18 cellular contexts compared by ENCODE assay signal in the genomic region with DNA sequence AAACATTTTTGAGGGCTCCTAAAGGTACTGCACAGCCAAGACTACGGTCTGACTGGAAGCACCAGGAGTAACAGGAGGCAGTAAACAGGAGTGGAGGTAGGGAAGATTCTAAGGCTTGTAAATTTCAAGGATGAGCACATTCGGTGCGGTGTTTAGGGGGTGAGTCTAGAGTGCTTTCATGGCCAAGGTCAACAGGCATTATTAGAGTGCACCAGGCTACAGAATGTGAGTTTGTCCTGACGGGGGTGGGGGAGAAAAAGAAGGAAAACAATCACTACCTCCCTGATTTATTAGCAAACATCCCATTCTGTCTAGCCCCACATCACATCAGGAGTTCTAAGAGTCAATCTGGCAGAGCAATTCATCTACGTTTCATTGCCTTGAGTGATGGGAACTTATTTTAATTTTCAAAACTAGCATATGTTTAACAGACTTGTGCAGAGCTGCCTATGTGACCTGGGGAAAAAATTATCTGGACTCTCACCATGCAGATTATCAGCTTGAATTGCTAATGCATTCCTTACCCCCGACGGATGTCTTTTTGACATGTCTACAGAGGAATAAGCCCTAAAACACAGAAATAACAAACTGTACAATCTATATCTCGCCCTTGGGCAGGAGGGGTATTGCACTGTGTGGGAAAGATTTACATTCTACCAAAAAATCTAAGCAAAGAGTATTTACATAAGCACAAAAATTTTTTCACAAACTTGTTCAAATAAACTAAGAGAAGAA. TPM values are rescaled to one million over a fixed set of nuclear protein-coding genes. Genes with fewer than 3 reads are reported as not detected.
A peak's percentile ranks its signal among the peaks of the same experiment; 100 is the strongest.
DNase-seq lines count a peak whose midpoint lies in the region; ATAC-seq, FAIRE-seq and TF ChIP-seq lines count a peak whose summit lies in the region.
"Had no signal": no experiment of that assay in that cellular context is flagged by ENCODE, and none has a peak within 500 bp of the region (broad histone marks: within the 10 kb centered on the region; RNA-seq: fewer than 3 reads in every experiment).

No MANE protein-coding gene starts in this region.

- FAIRE-seq in endothelial cell of umbilical vein (lab: Jason Lieb, UNC) = no peak
- FAIRE-seq: kidney, TTC549 had no signal

- ATAC-seq in HG03342 (IDR thresholded peaks at IDR 0.05; ENCODE audit: unreplicated experiment) (no peak), HG03175 (IDR thresholded peaks at IDR 0.05; ENCODE audit: unreplicated experiment) (no peak)

- dilution Hi-C loops in endothelial cell of umbilical vein (cut with MboI; ENCODE audit: extremely low pct_ligation_motif_present, low sequenced_read_pairs) = no loop called here

- BruUV-seq in Caco-2 (replicated peaks; lab: Mats Ljungman, UMichigan) = no TSS peak
- BruUV-seq in endothelial cell of umbilical vein (replicated peaks; lab: Mats Ljungman, UMichigan) = no TSS peak

- TF ChIP-seq CTCF in Caco-2 (IDR thresholded peaks at IDR 0.05; ENCODE audit: insufficient read depth in 1 of 2, low read depth in 1 of 2, low read length in 1 of 2, severe bottlenecking in 1 of 2, unreplicated experiment in 1 of 2) = no peak
- TF ChIP-seq CTCF in endothelial cell of umbilical vein (IDR thresholded peaks at IDR 0.05; ENCODE audit: extremely low read depth in 1 of 2, insufficient read depth in 1 of 2, low read depth in 1 of 2, low read length in 2 of 2) = no peak
- no peak for TF ChIP-seq CTCF in nephron progenitor cell (IDR thresholded peaks at IDR 0.05)

- peaks cover 8% of the 10 kb centered on the region for H4K20me1 ChIP-seq in endothelial cell of umbilical vein (replicated peaks; ENCODE audit: control insufficient read depth, extremely low read depth, insufficient read depth, low read length)

- H3K4me3 Mint-ChIP-seq in Caco-2 (ENCODE audit: unreplicated experiment) (no peak overlapping the region), nephron progenitor cell (no peak overlapping the region)
- H3K4me3 Mint-ChIP-seq: activated naive CD8-positive, alpha-beta T cell treated with anti-CD3 and anti-CD28 coated beads, Interleukin-2, amount 10 ng/mL, durations not matched to agents 7 days and 5 days had no signal

- no peaks in the 10 kb centered on the region for H3K36me3 ChIP-seq in Caco-2 (ENCODE audit: control insufficient read depth, insufficient read depth, low read length)
- H3K36me3 ChIP-seq in SK-N-MC (ENCODE audit: insufficient read depth, low read length) = peaks cover 5% of the 10 kb centered on the region; the same call in 1 of the 2 replicates
- H3K36me3 ChIP-seq in endothelial cell of umbilical vein (ENCODE audit: control insufficient read depth in 2 of 2, extremely low read depth in 1 of 2, insufficient read depth in 2 of 2, low read length in 2 of 2) = no peaks in the 10 kb centered on the region

- H3K9ac ChIP-seq in SK-N-MC (ENCODE audit: insufficient read length) (no peak overlapping the region), endothelial cell of umbilical vein (replicated peaks; ENCODE audit: extremely low read depth, insufficient read depth, low read length) (no peak overlapping the region)

- no peaks in the 10 kb centered on the region for H3K9me3 ChIP-seq in Caco-2
- H3K9me3 ChIP-seq in SK-N-MC (ENCODE audit: low read depth, low read length) = no peaks in the 10 kb centered on the region
- H3K9me3 ChIP-seq in endothelial cell of umbilical vein (replicated peaks; ENCODE audit: control insufficient read depth, insufficient read depth, low read length) = no peaks in the 10 kb centered on the region

- no peaks in the 10 kb centered on the region for H3K9me1 ChIP-seq in endothelial cell of umbilical vein (replicated peaks; ENCODE audit: control insufficient read depth, extremely low read depth, insufficient read depth, low read length)

- H3K27ac ChIP-seq in SK-N-MC (peak overlapping the region; percentile 70), endothelial cell of umbilical vein (ENCODE audit: insufficient read depth, low read depth, low read length) (peak overlapping the region; percentile 41)

- no peak for TF ChIP-seq POLR2A in endothelial cell of umbilical vein (IDR thresholded peaks at IDR 0.05; ENCODE audit: low read depth, low read length)

- H3K4me1 ChIP-seq in Caco-2 (peaks cover 47% of the 10 kb centered on the region), endothelial cell of umbilical vein (ENCODE audit: control insufficient read depth, extremely low read depth, insufficient read depth, low read length) (peaks cover 60% of the 10 kb centered on the region)

- H3K9me3 Mint-ChIP-seq in Caco-2 (ENCODE audit: unreplicated experiment) (no peaks in the 10 kb centered on the region), nephron progenitor cell (no peaks in the 10 kb centered on the region)
- H3K9me3 Mint-ChIP-seq: activated naive CD8-positive, alpha-beta T cell treated with anti-CD3 and anti-CD28 coated beads, Interleukin-2, amount 10 ng/mL, durations not matched to agents 7 days and 5 days had no signal

- H3K4me1 Mint-ChIP-seq in Caco-2 (ENCODE audit: low read depth, unreplicated experiment) (peaks cover 35% of the 10 kb centered on the region), nephron progenitor cell (peaks cover 46% of the 10 kb centered on the region)

- POLR2A ChIA-PET in Caco-2 (lab: Charles Lee) = interaction anchor here (0.9 kb wide), 1 partner anchor 9 kb away, joined by 3 read pairs; no protein-coding TSS in a partner anchor
- POLR2A ChIA-PET in endothelial cell of umbilical vein (lab: Charles Lee) = no interaction called here

- intact Hi-C loops in Caco-2 (cut with micrococcal nuclease; ENCODE audit: unreplicated experiment) (no loop called here), endothelial cell of umbilical vein (cut with micrococcal nuclease) (no loop called here)

- CTCF ChIA-PET in Caco-2 (lab: Charles Lee) (no interaction called here), endothelial cell of umbilical vein (lab: Charles Lee) (interaction anchor here (1.0 to 2.7 kb wide), 6 partner anchors 8 to 230 kb away, joined by 3 to 11 read pairs (median 3); no protein-coding TSS in a partner anchor)

- DNase-seq in Caco-2 = no peak
- DNase-seq in SK-N-MC (ENCODE audit: low read depth, low spot score) = no peak
- no peak for DNase-seq in endothelial cell of umbilical vein (ENCODE audit: low read depth, low spot score)
- no peak for DNase-seq in nephron progenitor cell
- no peak for DNase-seq in NCI-H510A (lab: John Stamatoyannopoulos, UW)
- no peak for DNase-seq in islet precursor cell
- DNase-seq: activated CD4-positive, alpha-beta T cell treated with anti-CD3 and anti-CD28 coated beads, Interleukin-2, amount 50 U/mL, for 48 hours; activated naive CD8-positive, alpha-beta T cell treated with anti-CD3 and anti-CD28 coated beads, Interleukin-2, amount 10 ng/mL, durations not matched to agents 7 days and 5 days; activated T-cell treated with anti-CD3 and anti-CD28 coated beads, Interleukin-2, amount 50 U/mL, for 48 hours; GF-D8; KBM-7; kidney; NCI-H1092 treated with DMSO at 0.1 percent for 48 hours; NK-92 treated with Interleukin-12 subunit alpha and Interleukin-12 subunit beta, amount 100 ng/mL, for 24 hours had no signal

- peaks cover 12% of the 10 kb centered on the region for H3K36me3 Mint-ChIP-seq in Caco-2 (ENCODE audit: insufficient read depth, unreplicated experiment)
- peaks cover 15% of the 10 kb centered on the region for H3K36me3 Mint-ChIP-seq in nephron progenitor cell (ENCODE audit: low read depth)

- H2AFZ ChIP-seq in endothelial cell of umbilical vein (ENCODE audit: low read depth, low read length) = no peak overlapping the region

- H3K79me2 ChIP-seq in endothelial cell of umbilical vein (ENCODE audit: control insufficient read depth, insufficient read depth, low read length) = peaks cover 99% of the 10 kb centered on the region

- H3K4me3 ChIP-seq in Caco-2 (ENCODE audit: low read depth, low read length) = no peak overlapping the region
- peak overlapping the region; percentile 47 for H3K4me3 ChIP-seq in SK-N-MC
- no peak overlapping the region for H3K4me3 ChIP-seq in endothelial cell of umbilical vein (replicated peaks in 1 of 3; ENCODE audit: insufficient read depth in 1 of 3, low read depth in 1 of 3, low read length in 3 of 3)
- H3K4me3 ChIP-seq: skin epidermis had no signal

- H3K27me3 ChIP-seq in Caco-2 (replicated peaks; ENCODE audit: control insufficient read depth, insufficient read depth, low read length) (no peaks in the 10 kb centered on the region), endothelial cell of umbilical vein (ENCODE audit: control insufficient read depth in 2 of 2, insufficient read depth in 2 of 2, low read length in 2 of 2) (no peaks in the 10 kb centered on the region)

- no peaks in the 10 kb centered on the region for H3K27me3 Mint-ChIP-seq in Caco-2 (ENCODE audit: insufficient read depth, unreplicated experiment)
- no peaks in the 10 kb centered on the region for H3K27me3 Mint-ChIP-seq in nephron progenitor cell (ENCODE audit: low read depth, poor library complexity)
- H3K27me3 Mint-ChIP-seq: activated naive CD8-positive, alpha-beta T cell treated with anti-CD3 and anti-CD28 coated beads, Interleukin-2, amount 10 ng/mL, durations not matched to agents 7 days and 5 days had no signal

- no peak overlapping the region for H3K4me2 ChIP-seq in endothelial cell of umbilical vein (ENCODE audit: insufficient read depth, low read length)

- H3K27ac Mint-ChIP-seq in Caco-2 (ENCODE audit: unreplicated experiment) = peak overlapping the region; percentile 9
- peak overlapping the region; percentile 68 for H3K27ac Mint-ChIP-seq in nephron progenitor cell
- H3K27ac Mint-ChIP-seq: activated naive CD8-positive, alpha-beta T cell treated with anti-CD3 and anti-CD28 coated beads, Interleukin-2, amount 10 ng/mL, durations not matched to agents 7 days and 5 days had no signal

TF ChIP-seq in endothelial cell of umbilical vein, 7 proteins besides CTCF, POLR2A, EP300 and RAD21:
- no peak for TF ChIP-seq JUN (IDR thresholded peaks at IDR 0.05; ENCODE audit: borderline replicate concordance, insufficient read depth, insufficient read length, low read depth)

RNA-seq across cellular contexts. Expression of a gene that starts 45.0 kb away (rescaled TPM):
- 324 and 331 TPM in 2 replicates for total RNA-seq in Caco-2 (2022)
- total RNA-seq in endothelial cell of umbilical vein = 811 and 928 TPM in 2 replicates
- polyA plus RNA-seq in endothelial cell of umbilical vein = 760 and 914 TPM in 2 replicates
- polyA plus RNA-seq in endothelial cell of umbilical vein (2011; cell fraction: cytosol; rRNA removed) = 844 and 980 TPM in 2 replicates
- polyA plus RNA-seq in endothelial cell of umbilical vein (2011; cell fraction: nucleus; rRNA removed) = 694 and 872 TPM in 2 replicates
- polyA plus RNA-seq in endothelial cell of umbilical vein (2012) = 1,000 and 1,270 TPM in 2 replicates
- 1,294 and 1,444 TPM in 2 replicates for polyA minus RNA-seq in endothelial cell of umbilical vein
- 91.5 TPM for polyA minus RNA-seq in endothelial cell of umbilical vein (2011; cell fraction: cytosol; rRNA and poly(A)+ RNA removed)
- 572 and 629 TPM in 2 replicates for polyA minus RNA-seq in endothelial cell of umbilical vein (2011; cell fraction: nucleus; rRNA and poly(A)+ RNA removed)
